Comparison of ENCODE assay signal across 12 cellular contexts in the genomic region with DNA sequence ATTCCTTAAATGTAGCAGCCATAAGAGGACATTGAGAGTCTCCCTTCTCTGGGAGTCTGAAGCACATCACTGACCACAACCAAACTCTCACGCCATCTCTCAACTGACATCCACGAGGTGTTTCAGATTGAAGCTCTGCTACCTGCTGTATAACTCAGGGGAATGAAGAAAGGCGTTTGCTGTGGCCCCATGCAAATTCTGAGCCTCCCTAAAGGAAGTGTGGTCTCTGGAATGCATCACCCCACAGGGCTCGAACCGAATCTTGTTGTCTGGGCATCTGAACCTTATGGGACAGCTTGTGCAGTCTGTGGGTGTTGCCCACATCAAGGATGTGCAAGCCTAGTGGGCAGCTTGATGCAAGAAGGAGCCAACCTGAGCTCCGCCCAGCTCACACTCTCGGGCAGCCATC. TPM values are rescaled to one million over a fixed set of nuclear protein-coding genes. Genes with fewer than 3 reads are reported as not detected.
DNase-seq lines count a peak whose midpoint lies in the region; ATAC-seq, FAIRE-seq and TF ChIP-seq lines count a peak whose summit lies in the region.
"Had no signal": no experiment of that assay in that cellular context is flagged by ENCODE, and none has a peak within 500 bp of the region (broad histone marks: within the 10 kb centered on the region; RNA-seq: fewer than 3 reads in every experiment).

No MANE protein-coding gene starts in this region.

- intact Hi-C loops in MCF 10A (cut with micrococcal nuclease) = loop anchor here (1.0 to 10.0 kb wide), 5 partner anchors 8 to 293 kb away; no protein-coding TSS in a partner anchor
- intact Hi-C loops in breast epithelium (cut with DNase I; ENCODE audit: low total_unique reads) = no loop called here
- intact Hi-C loops in endothelial cell of umbilical vein (cut with micrococcal nuclease) = loop anchor here (1.0 kb wide), 7 partner anchors 11 to 375 kb away; a partner anchor contains a TSS

- H2AFZ ChIP-seq in endothelial cell of umbilical vein (ENCODE audit: low read depth, low read length) = no peak overlapping the region

- no peaks in the 10 kb centered on the region for H3K9me3 Mint-ChIP-seq in MCF 10A (ENCODE audit: unreplicated experiment)
- H3K9me3 Mint-ChIP-seq: H9 had no signal

- no peaks in the 10 kb centered on the region for H3K27me3 Mint-ChIP-seq in MCF 10A (ENCODE audit: insufficient read depth, unreplicated experiment)

- H3K36me3 ChIP-seq in breast epithelium (no peaks in the 10 kb centered on the region), RWPE2 (ENCODE audit: low read depth) (peaks cover 65% of the 10 kb centered on the region), endothelial cell of umbilical vein (ENCODE audit: control insufficient read depth in 2 of 2, extremely low read depth in 1 of 2, insufficient read depth in 2 of 2, low read length in 2 of 2) (peaks cover 0 to 6% of the 10 kb centered on the region in 2 experiments)
- H3K36me3 ChIP-seq: cardiac muscle cell had no signal

- peak overlapping the region; percentile 51 for H3K4me2 ChIP-seq in endothelial cell of umbilical vein (ENCODE audit: insufficient read depth, low read length)

- FAIRE-seq in endothelial cell of umbilical vein (lab: Jason Lieb, UNC) (no peak), urothelium cell line (lab: Jason Lieb, UNC) (peak; percentile 99)

- H3K4me1 ChIP-seq in breast epithelium (peaks cover 0 to 14% of the 10 kb centered on the region in 2 donors), RWPE2 (ENCODE audit: insufficient read depth, poor library complexity, severe bottlenecking) (peaks cover 95% of the 10 kb centered on the region), endothelial cell of umbilical vein (ENCODE audit: control insufficient read depth, extremely low read depth, insufficient read depth, low read length) (peaks cover 30% of the 10 kb centered on the region)

- TF ChIP-seq CTCF in MCF 10A (IDR thresholded peaks at IDR 0.05; ENCODE audit: unreplicated experiment) = no peak
- TF ChIP-seq CTCF in breast epithelium (IDR thresholded peaks at IDR 0.05) = no peak
- no peak for TF ChIP-seq CTCF in RWPE2 (IDR thresholded peaks at IDR 0.05; ENCODE audit: poor library complexity, severe bottlenecking)
- TF ChIP-seq CTCF in endothelial cell of umbilical vein (IDR thresholded peaks at IDR 0.05; ENCODE audit: extremely low read depth in 1 of 2, insufficient read depth in 1 of 2, low read depth in 1 of 2, low read length in 2 of 2) = no peak
- no peak for TF ChIP-seq CTCF in GM13977 (IDR thresholded peaks at IDR 0.05; ENCODE audit: extremely low read depth, insufficient read depth, missing control alignments)

- no peaks in the 10 kb centered on the region for H3K9me1 ChIP-seq in endothelial cell of umbilical vein (replicated peaks; ENCODE audit: control insufficient read depth, extremely low read depth, insufficient read depth, low read length)

- peaks cover 3% of the 10 kb centered on the region for H4K20me1 ChIP-seq in endothelial cell of umbilical vein (replicated peaks; ENCODE audit: control insufficient read depth, extremely low read depth, insufficient read depth, low read length)

- H3K4me3 ChIP-seq in breast epithelium = no peak overlapping the region
- H3K4me3 ChIP-seq in RWPE2 (ENCODE audit: severe bottlenecking) = no peak overlapping the region
- H3K4me3 ChIP-seq in endothelial cell of umbilical vein (replicated peaks in 1 of 3; ENCODE audit: insufficient read depth in 1 of 3, low read depth in 1 of 3, low read length in 3 of 3) = no peak overlapping the region
- H3K4me3 ChIP-seq: cardiac muscle cell had no signal

- H3K27ac Mint-ChIP-seq in MCF 10A (ENCODE audit: low read depth, unreplicated experiment) = peak overlapping the region; percentile 66

- peaks cover 36% of the 10 kb centered on the region for H3K4me1 Mint-ChIP-seq in MCF 10A (ENCODE audit: insufficient read depth, unreplicated experiment)

- in situ Hi-C loops in GM13977 (cut with MboI; ENCODE audit: low pct_unique_long_range_greater_than_20kb, low sequenced_read_pairs, unreplicated experiment) = no loop called here

- H3K27ac ChIP-seq in breast epithelium (peak overlapping the region in 1 of 2 donors; percentile 50), RWPE2 (ENCODE audit: poor library complexity, severe bottlenecking) (peak overlapping the region; percentile 100), endothelial cell of umbilical vein (ENCODE audit: insufficient read depth, low read depth, low read length) (peak overlapping the region; percentile 71)
- H3K27ac ChIP-seq: cardiac muscle cell had no signal

- BruUV-seq in MCF 10A (replicated peaks; lab: Mats Ljungman, UMichigan) = TSS peak; percentile 86
- TSS peak; percentile 92 for BruUV-seq in endothelial cell of umbilical vein (replicated peaks; lab: Mats Ljungman, UMichigan)

- peaks cover 64% of the 10 kb centered on the region for H3K79me2 ChIP-seq in endothelial cell of umbilical vein (ENCODE audit: control insufficient read depth, insufficient read depth, low read length)

- CTCF ChIA-PET in MCF 10A (lab: Yijun Ruan, JAX) (interaction anchor here (0.5 to 2.9 kb wide), 8 partner anchors 9 to 749 kb away, joined by 3 to 21 read pairs (median 4); no protein-coding TSS in a partner anchor), endothelial cell of umbilical vein (lab: Charles Lee) (interaction anchor here (0.9 to 3.3 kb wide), 11 partner anchors 9 to 388 kb away, joined by 3 to 22 read pairs (median 5); a partner anchor contains a TSS)

- H3K9ac ChIP-seq in endothelial cell of umbilical vein (replicated peaks; ENCODE audit: extremely low read depth, insufficient read depth, low read length) = peak overlapping the region; percentile 61

- POLR2A ChIA-PET in MCF 10A (lab: Yijun Ruan, JAX) = interaction anchor here (0.5 to 9.3 kb wide), 16 partner anchors 11 to 556 kb away, joined by 3 to 185 read pairs (median 8); a partner anchor contains a TSS
- POLR2A ChIA-PET in endothelial cell of umbilical vein (lab: Charles Lee) = interaction anchor here (1.4 kb wide), 1 partner anchor 50 kb away, joined by 4 read pairs; no protein-coding TSS in a partner anchor

- H3K27me3 ChIP-seq in breast epithelium (no peaks in the 10 kb centered on the region), RWPE2 (ENCODE audit: insufficient read depth, poor library complexity, severe bottlenecking) (no peaks in the 10 kb centered on the region), endothelial cell of umbilical vein (ENCODE audit: control insufficient read depth in 2 of 2, insufficient read depth in 2 of 2, low read length in 2 of 2) (no peaks in the 10 kb centered on the region)

- H3K9me3 ChIP-seq in breast epithelium (no peaks in the 10 kb centered on the region), RWPE2 (ENCODE audit: severe bottlenecking) (no peaks in the 10 kb centered on the region), endothelial cell of umbilical vein (replicated peaks; ENCODE audit: control insufficient read depth, insufficient read depth, low read length) (no peaks in the 10 kb centered on the region)

- ATAC-seq in RWPE2 (ENCODE audit: low read depth) = peak; percentile 40
- no peak for ATAC-seq in GM18858 (IDR thresholded peaks at IDR 0.05; ENCODE audit: unreplicated experiment)

- dilution Hi-C loops in endothelial cell of umbilical vein (cut with MboI; ENCODE audit: extremely low pct_ligation_motif_present, low sequenced_read_pairs) = no loop called here

- H3K4me3 Mint-ChIP-seq in MCF 10A (ENCODE audit: unreplicated experiment) = peak overlapping the region; percentile 64
- H3K4me3 Mint-ChIP-seq: H9 had no signal

- DNase-seq in MCF 10A (ENCODE audit: unreplicated experiment) (peak; percentile 44), breast epithelium (ENCODE audit: low spot score in 2 of 2) (no peak), RWPE2 (ENCODE audit: low spot score) (peak; percentile 97), endothelial cell of umbilical vein (ENCODE audit: low read depth, low spot score) (no peak), urothelium cell line (ENCODE audit: low spot score) (peak; percentile 75), NCI-H2227 (lab: John Stamatoyannopoulos, UW; ENCODE audit: unreplicated experiment) (no peak), GM13977 (ENCODE audit: low spot score) (no peak)
- DNase-seq: C1 segment of cervical spinal cord, H9, NCI-H2227 treated with DMSO at 0.1 percent for 48 hours had no signal

- no peak for TF ChIP-seq POLR2A in breast epithelium (IDR thresholded peaks at IDR 0.05)
- no peak for TF ChIP-seq POLR2A in endothelial cell of umbilical vein (IDR thresholded peaks at IDR 0.05; ENCODE audit: low read depth, low read length)

- peaks cover 6% of the 10 kb centered on the region for H3K36me3 Mint-ChIP-seq in MCF 10A (ENCODE audit: insufficient read depth, unreplicated experiment)

TF ChIP-seq in endothelial cell of umbilical vein, 7 proteins besides CTCF, POLR2A, EP300 and RAD21:
- TF ChIP-seq FOS (IDR thresholded peaks at IDR 0.05; ENCODE audit: borderline replicate concordance, insufficient read depth, low read length) (no peak), EZH2 (IDR thresholded peaks at IDR 0.05; ENCODE audit: borderline replicate concordance, low read depth, low read length, severe bottlenecking) (no peak), JUN (IDR thresholded peaks at IDR 0.05; ENCODE audit: borderline replicate concordance, insufficient read depth, insufficient read length, low read depth) (no peak), GATA2 (IDR thresholded peaks at IDR 0.05; ENCODE audit: insufficient read depth, insufficient read length, low read depth, low read length) (no peak), POLR2AphosphoS5 (IDR thresholded peaks at IDR 0.05; ENCODE audit: insufficient read depth, low read depth, low read length) (no peak), MYC (IDR thresholded peaks at IDR 0.05; ENCODE audit: low read depth, low read length) (no peak)
- TF ChIP-seq, protein P1, sequence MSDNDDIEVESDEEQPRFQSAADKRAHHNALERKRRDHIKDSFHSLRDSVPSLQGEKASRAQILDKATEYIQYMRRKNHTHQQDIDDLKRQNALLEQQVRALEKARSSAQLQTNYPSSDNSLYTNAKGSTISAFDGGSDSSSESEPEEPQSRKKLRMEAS (IDR thresholded peaks at IDR 0.05; ENCODE audit: insufficient read depth, insufficient read length) = no peak

RNA-seq across cellular contexts. Expression of a gene that starts 10.9 kb away (rescaled TPM):
- total RNA-seq in MCF 10A (2022) (60.6 and 68.5 TPM in 2 replicates), breast epithelium (10 to 100 TPM in 2 of 3 donors, 1 to 10 TPM in 1; 9.2 to 13.2 (median 13.1) TPM), endothelial cell of umbilical vein (31.6 and 47.1 TPM in 2 replicates)
- polyA plus RNA-seq in endothelial cell of umbilical vein = 33.2 and 53.9 TPM in 2 replicates
- 13.6 and 20.4 TPM in 2 replicates for polyA plus RNA-seq in endothelial cell of umbilical vein (2011; cell fraction: cytosol; rRNA removed)
- polyA plus RNA-seq in endothelial cell of umbilical vein (2011; cell fraction: nucleus; rRNA removed) = 10.5 and 10.8 TPM in 2 replicates
- polyA plus RNA-seq in endothelial cell of umbilical vein (2012) = 18.8 and 25.3 TPM in 2 replicates
- polyA minus RNA-seq in endothelial cell of umbilical vein = 20.7 and 21.9 TPM in 2 replicates
- polyA minus RNA-seq in endothelial cell of umbilical vein (2011; cell fraction: cytosol; rRNA and poly(A)+ RNA removed) = 8.5 TPM
- polyA minus RNA-seq in endothelial cell of umbilical vein (2011; cell fraction: nucleus; rRNA and poly(A)+ RNA removed) = 5.9 and 6.2 TPM in 2 replicates

Comparison
In these comparisons a context has a peak if more than half of its experiments do, and no peak if none do; other contexts are left out.
1. DNase-seq: peak in MCF 10A (single experiment), RWPE2 (single experiment) and urothelium cell line (single experiment); none in breast epithelium (0 of 2), endothelial cell of umbilical vein (single experiment), NCI-H2227 (single experiment) and GM13977 (single experiment).